Comparison of ENCODE assay signal across 16 cellular contexts in the genomic region with DNA sequence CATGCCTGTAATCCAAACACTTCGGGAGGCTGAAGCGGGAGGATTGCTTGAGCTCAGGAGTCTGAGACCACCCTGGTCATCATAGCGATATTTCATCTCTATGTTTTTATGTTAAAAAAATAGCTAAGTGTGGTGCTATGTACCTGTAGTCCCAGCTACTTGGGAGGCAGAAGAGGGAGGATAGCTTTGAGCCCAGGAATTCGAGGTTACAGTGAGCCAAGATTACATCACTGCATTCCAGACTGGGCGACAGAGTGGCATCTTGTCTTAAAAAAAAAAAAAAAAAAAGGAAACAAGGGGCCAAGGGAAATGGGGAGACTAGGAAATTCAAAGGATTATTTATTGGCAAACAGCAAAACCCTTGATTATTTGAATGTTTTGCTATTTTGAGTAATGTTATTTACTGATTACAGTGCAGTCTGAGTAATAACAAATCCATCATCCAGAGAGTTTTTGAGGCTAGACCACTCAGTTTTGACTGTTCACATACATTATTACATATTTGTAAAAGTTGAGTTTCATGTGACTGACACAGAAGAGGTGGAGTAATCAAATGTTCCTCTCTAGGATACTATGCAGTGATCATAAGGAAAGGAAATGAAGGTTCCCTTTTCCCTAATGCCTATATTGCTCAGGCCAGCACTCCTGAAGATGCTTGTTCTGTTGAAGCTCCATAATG. TPM values are rescaled to one million over a fixed set of nuclear protein-coding genes. Genes with fewer than 3 reads are reported as not detected.
DNase-seq lines count a peak whose midpoint lies in the region; ATAC-seq and TF ChIP-seq lines count a peak whose summit lies in the region.
"Had no signal": no experiment of that assay in that cellular context is flagged by ENCODE, and none has a peak within 500 bp of the region (broad histone marks: within the 10 kb centered on the region; RNA-seq: fewer than 3 reads in every experiment).

No MANE protein-coding gene starts in this region.

- peak overlapping the region; percentile 8 for H3K27ac ChIP-seq in CD4-positive, alpha-beta memory T cell (ENCODE audit: low read depth, low read length)
- H3K27ac ChIP-seq: 22Rv1, SK-N-MC had no signal

- TF ChIP-seq CTCF in MCF 10A (IDR thresholded peaks at IDR 0.05; ENCODE audit: unreplicated experiment), result no peak

- BruUV-seq in MCF 10A (replicated peaks; lab: Mats Ljungman, UMichigan), result no TSS peak

- peaks cover 41% of the 10 kb centered on the region for H3K4me1 Mint-ChIP-seq in activated CD4-positive, alpha-beta T cell treated with anti-CD3 and anti-CD28 coated beads for 36 hours
- H3K4me1 Mint-ChIP-seq in activated CD4-positive, alpha-beta T cell treated with anti-CD3 and anti-CD28 coated beads, Interleukin-2, amount 10 ng/mL, durations not matched to agents 24 days and 14 days, result peaks cover 43% of the 10 kb centered on the region
- H3K4me1 Mint-ChIP-seq in CD4-positive, alpha-beta memory T cell, result peaks cover 40 to 43% (median 42%) of the 10 kb centered on the region in 4 donors
- H3K4me1 Mint-ChIP-seq in MCF 10A (ENCODE audit: insufficient read depth, unreplicated experiment), result peaks cover 13% of the 10 kb centered on the region

- no peak for DNase-seq in activated CD4-positive, alpha-beta T cell treated with anti-CD3 and anti-CD28 coated beads for 36 hours
- no peak for DNase-seq in activated CD4-positive, alpha-beta T cell treated with anti-CD3 and anti-CD28 coated beads, Interleukin-2, amount 10 ng/mL, durations not matched to agents 24 days and 14 days
- no peak for DNase-seq in CD4-positive, alpha-beta memory T cell
- DNase-seq in M059J (ENCODE audit: low read depth) (peak; percentile 50), kidney tubule cell (ENCODE audit: low spot score) (peak; percentile 74), MCF 10A (ENCODE audit: unreplicated experiment) (no peak), amniotic stem cell (lab: John Stamatoyannopoulos, UW) (no peak)
- DNase-seq: KBM-7, NCI-H1436 treated with DMSO at 0.1 percent for 48 hours, NCI-H2029 treated with DMSO at 0.1 percent for 48 hours, NCI-H748 treated with DMSO at 0.1 percent for 48 hours had no signal

- H3K27me3 ChIP-seq in CD4-positive, alpha-beta memory T cell (ENCODE audit: insufficient read depth, low read length), result no peaks in the 10 kb centered on the region

- H3K4me3 ChIP-seq in CD4-positive, alpha-beta memory T cell (ENCODE audit: low read length in 2 of 2), result no peak overlapping the region
- H3K4me3 ChIP-seq: HAP-1, SK-N-MC had no signal

- H3K9me3 ChIP-seq in CD4-positive, alpha-beta memory T cell (ENCODE audit: control insufficient read depth in 1 of 2, low read length in 2 of 2), result no peaks in the 10 kb centered on the region
- H3K9me3 ChIP-seq: HAP-1 had no signal

- no peaks in the 10 kb centered on the region for H3K9me3 Mint-ChIP-seq in activated CD4-positive, alpha-beta T cell treated with anti-CD3 and anti-CD28 coated beads for 36 hours (ENCODE audit: low read depth)
- no peaks in the 10 kb centered on the region for H3K9me3 Mint-ChIP-seq in activated CD4-positive, alpha-beta T cell treated with anti-CD3 and anti-CD28 coated beads, Interleukin-2, amount 10 ng/mL, durations not matched to agents 24 days and 14 days
- peaks cover 0 to 2% (median 0%) of the 10 kb centered on the region in 8 donors for H3K9me3 Mint-ChIP-seq in CD4-positive, alpha-beta memory T cell
- H3K9me3 Mint-ChIP-seq in MCF 10A (ENCODE audit: unreplicated experiment), result no peaks in the 10 kb centered on the region

- peaks cover 5% of the 10 kb centered on the region for H3K36me3 ChIP-seq in CD4-positive, alpha-beta memory T cell (ENCODE audit: insufficient read depth, low read length)
- H3K36me3 ChIP-seq: HAP-1 had no signal

- no peaks in the 10 kb centered on the region for H3K27me3 Mint-ChIP-seq in activated CD4-positive, alpha-beta T cell treated with anti-CD3 and anti-CD28 coated beads for 36 hours
- H3K27me3 Mint-ChIP-seq in activated CD4-positive, alpha-beta T cell treated with anti-CD3 and anti-CD28 coated beads, Interleukin-2, amount 10 ng/mL, durations not matched to agents 24 days and 14 days, result no peaks in the 10 kb centered on the region
- H3K27me3 Mint-ChIP-seq in CD4-positive, alpha-beta memory T cell, result no peaks in the 10 kb centered on the region
- no peaks in the 10 kb centered on the region for H3K27me3 Mint-ChIP-seq in MCF 10A (ENCODE audit: insufficient read depth, unreplicated experiment)

- H3K4me1 ChIP-seq in CD4-positive, alpha-beta memory T cell (ENCODE audit: insufficient read depth, low read length), result peaks cover 97% of the 10 kb centered on the region
- H3K4me1 ChIP-seq: HAP-1 had no signal

- H3K36me3 Mint-ChIP-seq in activated CD4-positive, alpha-beta T cell treated with anti-CD3 and anti-CD28 coated beads for 36 hours (ENCODE audit: low read depth), result peaks cover 25% of the 10 kb centered on the region
- H3K36me3 Mint-ChIP-seq in activated CD4-positive, alpha-beta T cell treated with anti-CD3 and anti-CD28 coated beads, Interleukin-2, amount 10 ng/mL, durations not matched to agents 24 days and 14 days (ENCODE audit: low read depth), result peaks cover 28% of the 10 kb centered on the region
- peaks cover 21 to 32% of the 10 kb centered on the region in 2 donors for H3K36me3 Mint-ChIP-seq in CD4-positive, alpha-beta memory T cell
- no peaks in the 10 kb centered on the region for H3K36me3 Mint-ChIP-seq in MCF 10A (ENCODE audit: insufficient read depth, unreplicated experiment)

- H3K27ac Mint-ChIP-seq in activated CD4-positive, alpha-beta T cell treated with anti-CD3 and anti-CD28 coated beads for 36 hours, result no peak overlapping the region
- no peak overlapping the region for H3K27ac Mint-ChIP-seq in activated CD4-positive, alpha-beta T cell treated with anti-CD3 and anti-CD28 coated beads, Interleukin-2, amount 10 ng/mL, durations not matched to agents 24 days and 14 days
- H3K27ac Mint-ChIP-seq in CD4-positive, alpha-beta memory T cell, result no peak overlapping the region
- H3K27ac Mint-ChIP-seq in MCF 10A (ENCODE audit: low read depth, unreplicated experiment), result no peak overlapping the region

- CTCF ChIA-PET in activated CD4-positive, alpha-beta T cell treated with anti-CD3 and anti-CD28 coated beads for 36 hours (lab: Charles Lee), result interaction anchor here (0.6 to 2.3 kb wide), 8 partner anchors 11 to 571 kb away, joined by 3 to 12 read pairs (median 4); no protein-coding TSS in a partner anchor
- CTCF ChIA-PET in CD4-positive, alpha-beta memory T cell (lab: Charles Lee; ENCODE audit: partially characterized antibody), result interaction anchor here (0.7 to 1.6 kb wide), 4 partner anchors 15 to 41 kb away, joined by 3 to 4 read pairs (median 3); a partner anchor contains a TSS
- CTCF ChIA-PET in MCF 10A (lab: Yijun Ruan, JAX), result interaction anchor here (0.6 to 1.2 kb wide), 3 partner anchors 17 to 1596 kb away, joined by 3 to 7 read pairs (median 4); no protein-coding TSS in a partner anchor

- POLR2A ChIA-PET in activated CD4-positive, alpha-beta T cell treated with anti-CD3 and anti-CD28 coated beads for 36 hours (lab: Charles Lee), result no interaction called here
- POLR2A ChIA-PET in CD4-positive, alpha-beta memory T cell (lab: Charles Lee; ENCODE audit: partially characterized antibody), result interaction anchor here (1.0 to 3.6 kb wide), 9 partner anchors 11 to 89 kb away, joined by 3 to 19 read pairs (median 7); a partner anchor contains a TSS
- POLR2A ChIA-PET in MCF 10A (lab: Yijun Ruan, JAX), result interaction anchor here (0.6 to 0.7 kb wide), 3 partner anchors 25 to 315 kb away, joined by 3 read pairs; no protein-coding TSS in a partner anchor

- no peak overlapping the region for H3K4me3 Mint-ChIP-seq in activated CD4-positive, alpha-beta T cell treated with anti-CD3 and anti-CD28 coated beads for 36 hours
- H3K4me3 Mint-ChIP-seq in activated CD4-positive, alpha-beta T cell treated with anti-CD3 and anti-CD28 coated beads, Interleukin-2, amount 10 ng/mL, durations not matched to agents 24 days and 14 days, result no peak overlapping the region
- no peak overlapping the region for H3K4me3 Mint-ChIP-seq in CD4-positive, alpha-beta memory T cell
- H3K4me3 Mint-ChIP-seq in MCF 10A (ENCODE audit: unreplicated experiment), result no peak overlapping the region

- intact Hi-C loops in activated CD4-positive, alpha-beta T cell treated with anti-CD3 and anti-CD28 coated beads for 36 hours (cut with DNase I, micrococcal nuclease), result no loop called here
- intact Hi-C loops in activated CD4-positive, alpha-beta T cell treated with anti-CD3 and anti-CD28 coated beads, Interleukin-2, amount 10 ng/mL, durations not matched to agents 24 days and 14 days (cut with micrococcal nuclease), result no loop called here
- intact Hi-C loops in CD4-positive, alpha-beta memory T cell (cut with micrococcal nuclease), result no loop called here
- intact Hi-C loops in MCF 10A (cut with micrococcal nuclease), result no loop called here

- ATAC-seq in activated CD4-positive, alpha-beta T cell treated with anti-CD3 and anti-CD28 coated beads for 36 hours, result peak; percentile 26
- no peak for ATAC-seq in HG03039 (IDR thresholded peaks at IDR 0.05; ENCODE audit: unreplicated experiment)
- ATAC-seq: Panc1 had no signal

RNA-seq across cellular contexts. Expression of a gene that starts 40.8 kb away (rescaled TPM):
- 100 to 1,000 TPM; 109 to 145 TPM for total RNA-seq in activated CD4-positive, alpha-beta T cell treated with anti-CD3 and anti-CD28 coated beads for 36 hours
- total RNA-seq in activated CD4-positive, alpha-beta T cell treated with anti-CD3 and anti-CD28 coated beads, Interleukin-2, amount 10 ng/mL, durations not matched to agents 24 days and 14 days, result 108 and 118 TPM in 2 replicates
- 100 to 1,000 TPM; 247 to 284 TPM for total RNA-seq in CD4-positive, alpha-beta memory T cell
- 100 to 1,000 TPM; 246 to 251 TPM for polyA plus RNA-seq in CD4-positive, alpha-beta memory T cell
- 3.6 and 3.8 TPM in 2 replicates for total RNA-seq in M059J (2014; rRNA removed; shearing (Covaris generic))
- total RNA-seq in MCF 10A (2022), result 10.4 and 12.4 TPM in 2 replicates

Comparison
In these comparisons a context has a peak if more than half of its experiments do, and no peak if none do; other contexts are left out.
1. DNase-seq: peak in M059J (single experiment) and kidney tubule cell (single experiment); none in activated CD4-positive, alpha-beta T cell treated with anti-CD3 and anti-CD28 coated beads for 36 hours (single experiment), activated CD4-positive, alpha-beta T cell treated with anti-CD3 and anti-CD28 coated beads, Interleukin-2, amount 10 ng/mL, durations not matched to agents 24 days and 14 days (single experiment), CD4-positive, alpha-beta memory T cell (0 of 5), MCF 10A (single experiment) and amniotic stem cell (single experiment).